ENCODE assay signal across 26 cellular contexts in the genomic region with DNA sequence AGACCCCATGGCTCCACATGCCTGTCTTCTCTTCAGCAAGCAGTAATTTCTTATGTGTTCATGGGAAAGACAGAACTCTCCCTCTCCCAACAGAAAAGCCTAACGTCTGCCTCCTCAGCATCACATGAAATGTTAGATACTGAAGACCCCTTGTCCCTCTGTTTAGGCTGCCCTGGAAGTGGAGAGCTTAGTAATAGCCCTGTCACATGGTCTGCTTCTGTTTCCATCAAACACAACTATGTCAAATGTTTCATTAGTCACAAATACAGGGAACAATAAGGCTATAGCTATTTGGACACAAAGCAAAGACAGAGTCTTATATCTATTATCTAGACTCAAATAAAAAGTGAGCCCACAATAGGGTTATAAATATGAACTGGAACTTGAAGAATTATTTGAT.
"Had no signal": no experiment of that assay in that cellular context is flagged by ENCODE, and none has a peak within 500 bp of the region (broad histone marks: within the 10 kb centered on the region; RNA-seq: fewer than 3 reads in every experiment).

No MANE protein-coding gene starts in this region.

- H3K27me3 ChIP-seq: colonic mucosa, esophagus squamous epithelium, heart left ventricle, hepatocyte had no signal

- H3K4me3 ChIP-seq: colonic mucosa, esophagus squamous epithelium, gastroesophageal sphincter, heart left ventricle, hepatocyte, left ventricle myocardium inferior, lower lobe of right lung, mucosa of descending colon had no signal

- ATAC-seq: effector memory CD8-positive, alpha-beta T cell; esophagus mucosa; gastroesophageal sphincter; heart left ventricle; left colon; left lobe of liver; lower lobe of right lung; mucosa of descending colon had no signal

- H3K9me3 ChIP-seq: colonic mucosa, esophagus squamous epithelium, left ventricle myocardium inferior, lower lobe of right lung, mucosa of descending colon had no signal

- H3K4me2 ChIP-seq: hepatocyte had no signal

- FAIRE-seq: endometrium, frontal cortex, kidney had no signal

- H3K27ac ChIP-seq: colonic mucosa, epithelial cell of prostate, esophagus squamous epithelium, gastroesophageal sphincter, heart left ventricle, hepatocyte, left ventricle myocardium inferior, lower lobe of right lung had no signal

- DNase-seq: colonic mucosa; cortex of kidney; effector CD8-positive, alpha-beta T cell; effector memory CD8-positive, alpha-beta T cell; endodermal cell; erythroblast; esophagus squamous epithelium; foreskin fibroblast; heart left ventricle; hypothalamus; immature natural killer cell; islet precursor cell; kidney; kidney glomerular epithelial cell; left colon; left ventricle myocardium inferior; lower lobe of right lung; mesenchymal stem cell; mucosa of descending colon had no signal

- H3K36me3 ChIP-seq: colonic mucosa, esophagus squamous epithelium, gastroesophageal sphincter, heart left ventricle, left ventricle myocardium inferior, lower lobe of right lung had no signal

- H3K79me2 ChIP-seq: hepatocyte had no signal

- H2AFZ ChIP-seq: hepatocyte had no signal

- H3K4me1 ChIP-seq: colonic mucosa, esophagus squamous epithelium, gastroesophageal sphincter, heart left ventricle, left ventricle myocardium inferior, lower lobe of right lung had no signal
